In the genomic region with DNA sequence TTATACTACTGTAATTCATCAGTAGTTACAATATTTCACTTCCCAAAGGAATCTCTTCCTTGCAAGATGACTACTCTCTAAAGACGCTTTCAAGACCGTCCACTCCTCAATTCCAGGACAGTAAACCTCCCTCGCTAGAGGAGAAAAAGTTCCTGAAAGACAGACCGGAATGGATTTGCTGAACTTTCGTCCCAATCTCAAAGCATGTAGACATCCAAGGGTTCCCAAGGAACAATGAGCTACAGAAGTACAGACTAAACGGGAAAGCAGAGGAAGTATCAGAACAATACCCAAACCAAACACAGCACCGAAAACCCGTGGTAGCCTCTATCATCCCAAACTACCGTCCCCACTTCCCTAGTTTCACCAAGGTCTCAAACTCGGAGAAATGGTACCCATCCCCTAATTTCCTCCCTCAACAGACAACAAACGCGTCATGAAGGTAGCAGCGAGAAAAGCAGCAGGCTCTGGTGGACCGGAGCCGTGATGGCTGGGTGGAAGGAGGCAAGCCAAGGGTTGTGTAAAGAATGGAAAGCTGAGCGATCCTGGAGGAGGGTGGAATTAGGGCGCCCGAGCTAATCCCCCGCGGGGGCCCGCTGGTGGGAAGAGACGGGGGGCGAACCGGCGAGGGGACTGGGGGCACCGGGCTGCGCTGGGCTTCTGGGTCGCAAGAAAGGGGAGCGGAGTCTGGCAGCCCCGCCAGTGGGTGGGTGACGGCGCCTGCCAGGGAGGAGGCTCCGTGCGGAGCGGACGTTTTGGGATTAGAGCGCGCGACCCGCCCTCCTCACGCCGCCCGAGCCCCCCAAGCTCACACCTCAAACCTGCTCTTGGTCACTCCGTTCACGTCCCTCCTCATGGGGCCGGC, we compare ENCODE assay signal across 8 cellular contexts. TPM values are rescaled to one million over a fixed set of nuclear protein-coding genes. Genes with fewer than 3 reads are reported as not detected.
A peak's percentile ranks its signal among the peaks of the same experiment; 100 is the strongest.
DNase-seq lines count a peak whose midpoint lies in the region; ATAC-seq and TF ChIP-seq lines count a peak whose summit lies in the region.

No MANE protein-coding gene starts in this region.

- H3K27me3 ChIP-seq in DND-41 (ENCODE audit: insufficient read depth, low read length, poor library complexity) (no peaks in the 10 kb centered on the region), endodermal cell (ENCODE audit: control insufficient read depth, insufficient read depth, low read length, poor library complexity, severe bottlenecking) (no peaks in the 10 kb centered on the region), tibial artery (no peaks in the 10 kb centered on the region)

- intact Hi-C loops in mucosa of descending colon (cut with DNase I, micrococcal nuclease), result loop anchor here in 1 of 2 donors (10.0 kb wide), 1 partner anchor 116 kb away; no protein-coding TSS in a partner anchor
- intact Hi-C loops in tibial artery (cut with DNase I; ENCODE audit: low total_unique reads), result loop anchor here (10.0 kb wide), 2 partner anchors 54 to 146 kb away; a partner anchor contains a TSS

- H3K9ac ChIP-seq in DND-41 (ENCODE audit: low read depth, low read length), result peak overlapping the region; percentile 84
- peak overlapping the region; percentile 87 for H3K9ac ChIP-seq in endodermal cell (ENCODE audit: extremely low read depth, low read length, poor library complexity, severe bottlenecking)

- H3K4me3 ChIP-seq in DND-41 (ENCODE audit: low read depth in 1 of 2, low read length in 2 of 2) (peak overlapping the region; percentile 79 to 100), endodermal cell (ENCODE audit: low read length) (peak overlapping the region; percentile 93), mucosa of descending colon (peak overlapping the region; percentile 86), tibial artery (peak overlapping the region; percentile 85)

- peak overlapping the region; percentile 78 for H3K4me3 Mint-ChIP-seq in endodermal cell

- peak overlapping the region; percentile 99 for H2AFZ ChIP-seq in DND-41 (ENCODE audit: low read depth, low read length)

- peaks cover 4% of the 10 kb centered on the region for H3K36me3 Mint-ChIP-seq in endodermal cell (ENCODE audit: low read depth)

- H3K27ac ChIP-seq in DND-41 (ENCODE audit: low read length) (peak overlapping the region; percentile 9), endodermal cell (ENCODE audit: low read depth, low read length) (peak overlapping the region; percentile 83), tibial artery (peak overlapping the region; percentile 90 to 97)

- H3K4me1 ChIP-seq in DND-41 (ENCODE audit: insufficient read depth, low read length), result peaks cover 27% of the 10 kb centered on the region
- peaks cover 5% of the 10 kb centered on the region for H3K4me1 ChIP-seq in endodermal cell (ENCODE audit: control insufficient read depth, insufficient read depth, low read length)
- peaks cover 17% of the 10 kb centered on the region for H3K4me1 ChIP-seq in mucosa of descending colon (ENCODE audit: low read depth)
- H3K4me1 ChIP-seq in tibial artery, result peaks cover 0 to 35% (median 16%) of the 10 kb centered on the region in 4 donors

- no peaks in the 10 kb centered on the region for H3K9me3 Mint-ChIP-seq in endodermal cell

- peaks cover 8% of the 10 kb centered on the region for H3K4me1 Mint-ChIP-seq in endodermal cell

- peak overlapping the region; percentile 78 for H3K4me2 ChIP-seq in DND-41 (ENCODE audit: insufficient read depth, low read length)

- peaks cover 3% of the 10 kb centered on the region; the same call in 1 of the 2 replicates for H3K36me3 ChIP-seq in DND-41 (ENCODE audit: insufficient read depth, low read length)
- H3K36me3 ChIP-seq in endodermal cell (ENCODE audit: control insufficient read depth, insufficient read depth, low read length), result peaks cover 2% of the 10 kb centered on the region
- no peaks in the 10 kb centered on the region for H3K36me3 ChIP-seq in mucosa of descending colon (ENCODE audit: low read depth)
- peaks cover 0 to 8% (median 0%) of the 10 kb centered on the region in 3 donors for H3K36me3 ChIP-seq in tibial artery

- no peak for TF ChIP-seq CTCF in DND-41 (IDR thresholded peaks at IDR 0.05; ENCODE audit: borderline replicate concordance, extremely low read depth, low read length, poor library complexity, severe bottlenecking)
- TF ChIP-seq CTCF in endodermal cell (conservative IDR thresholded peaks at IDR 0.05), result no peak
- no peak for TF ChIP-seq CTCF in mucosa of descending colon (IDR thresholded peaks at IDR 0.05)
- no peak for TF ChIP-seq CTCF in tibial artery (IDR thresholded peaks at IDR 0.05)

- H3K27me3 Mint-ChIP-seq in endodermal cell (ENCODE audit: insufficient read depth), result no peaks in the 10 kb centered on the region

- DNase-seq in DND-41, result no peak
- DNase-seq in SW480 (ENCODE audit: low spot score), result peak; percentile 25
- no peak for DNase-seq in endodermal cell
- peak in 2 of 3 donors; percentile 21 to 64 for DNase-seq in mucosa of descending colon
- peak; percentile 26 to 70 for DNase-seq in tibial artery
- DNase-seq in NCI-H2171 treated with DMSO at 0.1 percent for 48 hours (lab: John Stamatoyannopoulos, UW), result no peak

- H4K20me1 ChIP-seq in DND-41 (ENCODE audit: insufficient read depth, low read length), result peaks cover 14% of the 10 kb centered on the region; the same call in 1 of the 2 replicates

- H3K9me3 ChIP-seq in DND-41 (ENCODE audit: insufficient read depth, low read length, severe bottlenecking), result no peaks in the 10 kb centered on the region
- no peaks in the 10 kb centered on the region for H3K9me3 ChIP-seq in endodermal cell (ENCODE audit: control insufficient read depth, low read length)
- H3K9me3 ChIP-seq in mucosa of descending colon, result no peaks in the 10 kb centered on the region
- no peaks in the 10 kb centered on the region for H3K9me3 ChIP-seq in tibial artery

- H3K79me2 ChIP-seq in DND-41 (ENCODE audit: insufficient read depth, low read length), result peaks cover 44% of the 10 kb centered on the region

- H3K27ac Mint-ChIP-seq in endodermal cell, result peak overlapping the region; percentile 86

- 3 to 6% methylated on average over 19 to 46 of the region's 46 CpGs for WGBS in endodermal cell (ENCODE audit: insufficient coverage in 1 of 2, insufficient read length in 1 of 2), 2 experiments

- peak; percentile 15 for ATAC-seq in DND-41 (ENCODE audit: insufficient read depth, low read depth)
- peak; percentile 1 for ATAC-seq in HG02885 (IDR thresholded peaks at IDR 0.05; ENCODE audit: poor library complexity, unreplicated experiment)
- peak; percentile 11 for ATAC-seq in mucosa of descending colon
- no peak for ATAC-seq in HG02981 (IDR thresholded peaks at IDR 0.05; ENCODE audit: unreplicated experiment)

RNA-seq across cellular contexts. Expression of a gene that starts 0.6 kb away (rescaled TPM):
- total RNA-seq in endodermal cell (10 to 100 TPM; 15.6 to 18.1 TPM), mucosa of descending colon (10 to 100 TPM; 16.6 to 29.2 (median 28.9) TPM)
- 17.6 TPM for polyA plus RNA-seq in endodermal cell (2013, experiment 1 of 2)
- 14.0 TPM for polyA plus RNA-seq in endodermal cell (2013, experiment 2 of 2)

RNA-seq across cellular contexts. Expression of a gene that starts 50.3 kb away (rescaled TPM):
- 10 to 100 TPM; 56.1 to 57.5 TPM for total RNA-seq in endodermal cell
- polyA plus RNA-seq in endodermal cell (2013, experiment 1 of 2), result 41.5 TPM
- polyA plus RNA-seq in endodermal cell (2013, experiment 2 of 2), result 37.2 TPM
- total RNA-seq in mucosa of descending colon, result 10 to 100 TPM; 23.8 to 36.4 (median 27.6) TPM

Comparison
In these comparisons a context has a peak if more than half of its experiments do, and no peak if none do; other contexts are left out.
1. DNase-seq: peak in SW480 (single experiment), mucosa of descending colon (2 of 3) and tibial artery (2 of 2); none in DND-41 (single experiment), endodermal cell (single experiment) and NCI-H2171 treated with DMSO at 0.1 percent for 48 hours (single experiment).
2. H3K27ac ChIP-seq: peak in every context shown above with its lines; median percentile 94 in tibial artery; 83 in endodermal cell; 9 in DND-41.
3. Peak in every context shown above with its lines, with median percentiles within 50 percentile points of each other: H3K4me3 ChIP-seq.